Comparison of ENCODE assay signal across 1 cellular context in the genomic region with DNA sequence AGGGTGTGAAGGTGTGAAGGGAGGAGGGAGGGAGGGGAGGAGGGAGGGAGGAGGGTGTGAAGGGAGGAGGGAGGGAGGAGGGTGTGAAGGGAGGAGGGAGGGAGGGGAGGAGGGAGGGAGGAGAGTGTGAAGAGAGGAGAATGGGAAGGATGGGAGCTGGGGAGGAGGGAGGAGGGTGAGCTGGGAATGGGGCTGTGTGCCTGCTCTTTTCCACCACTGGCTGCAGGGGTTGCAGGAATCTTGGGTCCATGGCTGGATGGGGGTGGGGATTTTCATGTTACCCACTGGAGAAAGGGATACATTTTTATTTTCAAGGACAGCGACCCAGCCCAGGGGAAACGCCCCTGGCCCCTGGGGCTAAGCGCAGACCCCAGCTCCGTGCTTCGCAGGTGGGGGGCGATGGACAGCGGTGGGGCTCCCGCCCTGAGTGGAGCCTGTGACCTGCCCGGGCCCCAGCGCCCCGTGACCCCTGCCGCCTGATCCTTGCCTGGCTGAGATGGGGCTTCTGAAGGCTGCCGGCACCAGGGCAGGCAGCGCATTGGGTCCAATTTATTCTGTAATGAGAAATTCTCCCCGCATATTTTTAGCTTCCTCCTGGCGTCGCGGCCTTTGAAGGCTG.
A peak's percentile ranks its signal among the peaks of the same experiment; 100 is the strongest.
TF ChIP-seq lines count a peak whose summit lies in the region.

No MANE protein-coding gene starts in this region.

TF ChIP-seq in HEK293, 187 proteins besides CTCF, POLR2A, EP300 and RAD21 (continued from another document):
- TF ChIP-seq, protein P1, sequence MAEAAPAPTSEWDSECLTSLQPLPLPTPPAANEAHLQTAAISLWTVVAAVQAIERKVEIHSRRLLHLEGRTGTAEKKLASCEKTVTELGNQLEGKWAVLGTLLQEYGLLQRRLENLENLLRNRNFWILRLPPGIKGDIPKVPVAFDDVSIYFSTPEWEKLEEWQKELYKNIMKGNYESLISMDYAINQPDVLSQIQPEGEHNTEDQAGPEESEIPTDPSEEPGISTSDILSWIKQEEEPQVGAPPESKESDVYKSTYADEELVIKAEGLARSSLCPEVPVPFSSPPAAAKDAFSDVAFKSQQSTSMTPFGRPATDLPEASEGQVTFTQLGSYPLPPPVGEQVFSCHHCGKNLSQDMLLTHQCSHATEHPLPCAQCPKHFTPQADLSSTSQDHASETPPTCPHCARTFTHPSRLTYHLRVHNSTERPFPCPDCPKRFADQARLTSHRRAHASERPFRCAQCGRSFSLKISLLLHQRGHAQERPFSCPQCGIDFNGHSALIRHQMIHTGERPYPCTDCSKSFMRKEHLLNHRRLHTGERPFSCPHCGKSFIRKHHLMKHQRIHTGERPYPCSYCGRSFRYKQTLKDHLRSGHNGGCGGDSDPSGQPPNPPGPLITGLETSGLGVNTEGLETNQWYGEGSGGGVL (tag by site-specific recombination; IDR thresholded peaks at IDR 0.05): peak; percentile 28; the same call in 1 of the 2 replicates
- no peak for TF ChIP-seq ZFP41 (tag by site-specific recombination; IDR thresholded peaks at IDR 0.05; ENCODE audit: borderline replicate concordance)
- TF ChIP-seq, protein P2, sequence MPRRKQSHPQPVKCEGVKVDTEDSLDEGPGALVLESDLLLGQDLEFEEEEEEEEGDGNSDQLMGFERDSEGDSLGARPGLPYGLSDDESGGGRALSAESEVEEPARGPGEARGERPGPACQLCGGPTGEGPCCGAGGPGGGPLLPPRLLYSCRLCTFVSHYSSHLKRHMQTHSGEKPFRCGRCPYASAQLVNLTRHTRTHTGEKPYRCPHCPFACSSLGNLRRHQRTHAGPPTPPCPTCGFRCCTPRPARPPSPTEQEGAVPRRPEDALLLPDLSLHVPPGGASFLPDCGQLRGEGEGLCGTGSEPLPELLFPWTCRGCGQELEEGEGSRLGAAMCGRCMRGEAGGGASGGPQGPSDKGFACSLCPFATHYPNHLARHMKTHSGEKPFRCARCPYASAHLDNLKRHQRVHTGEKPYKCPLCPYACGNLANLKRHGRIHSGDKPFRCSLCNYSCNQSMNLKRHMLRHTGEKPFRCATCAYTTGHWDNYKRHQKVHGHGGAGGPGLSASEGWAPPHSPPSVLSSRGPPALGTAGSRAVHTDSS (tag by site-specific recombination; IDR thresholded peaks at IDR 0.05): no peak
- no peak for TF ChIP-seq ZNF747 (tag by site-specific recombination; IDR thresholded peaks at IDR 0.05)
- TF ChIP-seq, protein P3, sequence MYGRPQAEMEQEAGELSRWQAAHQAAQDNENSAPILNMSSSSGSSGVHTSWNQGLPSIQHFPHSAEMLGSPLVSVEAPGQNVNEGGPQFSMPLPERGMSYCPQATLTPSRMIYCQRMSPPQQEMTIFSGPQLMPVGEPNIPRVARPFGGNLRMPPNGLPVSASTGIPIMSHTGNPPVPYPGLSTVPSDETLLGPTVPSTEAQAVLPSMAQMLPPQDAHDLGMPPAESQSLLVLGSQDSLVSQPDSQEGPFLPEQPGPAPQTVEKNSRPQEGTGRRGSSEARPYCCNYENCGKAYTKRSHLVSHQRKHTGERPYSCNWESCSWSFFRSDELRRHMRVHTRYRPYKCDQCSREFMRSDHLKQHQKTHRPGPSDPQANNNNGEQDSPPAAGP (tag by site-specific recombination; IDR thresholded peaks at IDR 0.05): peak; percentile 31; the same call in 1 of the 2 replicates
- TF ChIP-seq MYNN (tag by site-specific recombination; IDR thresholded peaks at IDR 0.05; ENCODE audit: borderline replicate concordance): no peak
- TF ChIP-seq, protein P4, sequence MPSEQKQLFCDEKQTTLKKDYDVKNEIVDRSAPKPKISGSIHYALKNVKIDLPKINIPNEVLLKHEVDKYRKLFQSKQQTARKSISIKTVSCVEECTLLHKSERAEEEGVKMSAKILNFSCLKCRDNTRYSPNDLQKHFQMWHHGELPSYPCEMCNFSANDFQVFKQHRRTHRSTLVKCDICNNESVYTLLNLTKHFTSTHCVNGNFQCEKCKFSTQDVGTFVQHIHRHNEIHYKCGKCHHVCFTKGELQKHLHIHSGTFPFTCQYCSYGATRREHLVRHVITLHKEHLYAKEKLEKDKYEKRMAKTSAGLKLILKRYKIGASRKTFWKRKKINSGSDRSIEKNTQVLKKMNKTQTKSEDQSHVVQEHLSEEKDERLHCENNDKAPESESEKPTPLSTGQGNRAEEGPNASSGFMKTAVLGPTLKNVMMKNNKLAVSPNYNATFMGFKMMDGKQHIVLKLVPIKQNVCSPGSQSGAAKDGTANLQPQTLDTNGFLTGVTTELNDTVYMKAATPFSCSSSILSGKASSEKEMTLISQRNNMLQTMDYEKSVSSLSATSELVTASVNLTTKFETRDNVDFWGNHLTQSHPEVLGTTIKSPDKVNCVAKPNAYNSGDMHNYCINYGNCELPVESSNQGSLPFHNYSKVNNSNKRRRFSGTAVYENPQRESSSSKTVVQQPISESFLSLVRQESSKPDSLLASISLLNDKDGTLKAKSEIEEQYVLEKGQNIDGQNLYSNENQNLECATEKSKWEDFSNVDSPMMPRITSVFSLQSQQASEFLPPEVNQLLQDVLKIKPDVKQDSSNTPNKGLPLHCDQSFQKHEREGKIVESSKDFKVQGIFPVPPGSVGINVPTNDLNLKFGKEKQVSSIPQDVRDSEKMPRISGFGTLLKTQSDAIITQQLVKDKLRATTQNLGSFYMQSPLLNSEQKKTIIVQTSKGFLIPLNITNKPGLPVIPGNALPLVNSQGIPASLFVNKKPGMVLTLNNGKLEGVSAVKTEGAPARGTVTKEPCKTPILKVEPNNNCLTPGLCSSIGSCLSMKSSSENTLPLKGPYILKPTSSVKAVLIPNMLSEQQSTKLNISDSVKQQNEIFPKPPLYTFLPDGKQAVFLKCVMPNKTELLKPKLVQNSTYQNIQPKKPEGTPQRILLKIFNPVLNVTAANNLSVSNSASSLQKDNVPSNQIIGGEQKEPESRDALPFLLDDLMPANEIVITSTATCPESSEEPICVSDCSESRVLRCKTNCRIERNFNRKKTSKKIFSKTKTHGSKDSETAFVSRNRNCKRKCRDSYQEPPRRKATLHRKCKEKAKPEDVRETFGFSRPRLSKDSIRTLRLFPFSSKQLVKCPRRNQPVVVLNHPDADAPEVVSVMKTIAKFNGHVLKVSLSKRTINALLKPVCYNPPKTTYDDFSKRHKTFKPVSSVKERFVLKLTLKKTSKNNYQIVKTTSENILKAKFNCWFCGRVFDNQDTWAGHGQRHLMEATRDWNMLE (tag by site-specific recombination; conservative IDR thresholded peaks at IDR 0.05; ENCODE audit: low read depth): no peak
- no peak for TF ChIP-seq HOXA7 (CRISPR knock-in tag; IDR thresholded peaks at IDR 0.05; ENCODE audit: borderline replicate concordance)
- TF ChIP-seq KLF8 (tag by site-specific recombination; IDR thresholded peaks at IDR 0.05): 0 out of 2 replicates have a peak, but pooled peaks have one; percentile 16
- TF ChIP-seq, protein P5, sequence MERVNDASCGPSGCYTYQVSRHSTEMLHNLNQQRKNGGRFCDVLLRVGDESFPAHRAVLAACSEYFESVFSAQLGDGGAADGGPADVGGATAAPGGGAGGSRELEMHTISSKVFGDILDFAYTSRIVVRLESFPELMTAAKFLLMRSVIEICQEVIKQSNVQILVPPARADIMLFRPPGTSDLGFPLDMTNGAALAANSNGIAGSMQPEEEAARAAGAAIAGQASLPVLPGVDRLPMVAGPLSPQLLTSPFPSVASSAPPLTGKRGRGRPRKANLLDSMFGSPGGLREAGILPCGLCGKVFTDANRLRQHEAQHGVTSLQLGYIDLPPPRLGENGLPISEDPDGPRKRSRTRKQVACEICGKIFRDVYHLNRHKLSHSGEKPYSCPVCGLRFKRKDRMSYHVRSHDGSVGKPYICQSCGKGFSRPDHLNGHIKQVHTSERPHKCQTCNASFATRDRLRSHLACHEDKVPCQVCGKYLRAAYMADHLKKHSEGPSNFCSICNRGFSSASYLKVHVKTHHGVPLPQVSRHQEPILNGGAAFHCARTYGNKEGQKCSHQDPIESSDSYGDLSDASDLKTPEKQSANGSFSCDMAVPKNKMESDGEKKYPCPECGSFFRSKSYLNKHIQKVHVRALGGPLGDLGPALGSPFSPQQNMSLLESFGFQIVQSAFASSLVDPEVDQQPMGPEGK (tag by site-specific recombination; IDR thresholded peaks at IDR 0.05): peak; percentile 33; the same call in 1 of the 2 replicates
- TF ChIP-seq ZNF701 (tag by site-specific recombination; IDR thresholded peaks at IDR 0.05): no peak
- TF ChIP-seq ZNF23 (tag by site-specific recombination; IDR thresholded peaks at IDR 0.05; ENCODE audit: borderline replicate concordance): no peak
TF ChIP-seq in HEK293: peak in this region for 10.
